Comparison of ENCODE assay signal across 2 cellular contexts in genomic region chr18:8615397-8616025, GRCh38.
TF ChIP-seq lines count a peak whose summit lies in the region.

No MANE protein-coding gene starts in this region.

TF ChIP-seq in GM23338, 12 proteins besides CTCF, POLR2A, EP300 and RAD21 (continued from another document):
- TF ChIP-seq ZNF331 (CRISPR knock-in tag; IDR thresholded peaks at IDR 0.05; ENCODE audit: low read depth) (no peak), ZNF114 (CRISPR knock-in tag; IDR thresholded peaks at IDR 0.05) (no peak), EZH2phosphoT487 (IDR thresholded peaks at IDR 0.05; ENCODE audit: unreplicated experiment) (no peak), JUNB (IDR thresholded peaks at IDR 0.05; ENCODE audit: unreplicated experiment) (no peak), POLR2AphosphoS5 (IDR thresholded peaks at IDR 0.05; ENCODE audit: low read depth) (no peak), ZNF462 (CRISPR knock-in tag; IDR thresholded peaks at IDR 0.05) (no peak)
- TF ChIP-seq, protein P1, sequence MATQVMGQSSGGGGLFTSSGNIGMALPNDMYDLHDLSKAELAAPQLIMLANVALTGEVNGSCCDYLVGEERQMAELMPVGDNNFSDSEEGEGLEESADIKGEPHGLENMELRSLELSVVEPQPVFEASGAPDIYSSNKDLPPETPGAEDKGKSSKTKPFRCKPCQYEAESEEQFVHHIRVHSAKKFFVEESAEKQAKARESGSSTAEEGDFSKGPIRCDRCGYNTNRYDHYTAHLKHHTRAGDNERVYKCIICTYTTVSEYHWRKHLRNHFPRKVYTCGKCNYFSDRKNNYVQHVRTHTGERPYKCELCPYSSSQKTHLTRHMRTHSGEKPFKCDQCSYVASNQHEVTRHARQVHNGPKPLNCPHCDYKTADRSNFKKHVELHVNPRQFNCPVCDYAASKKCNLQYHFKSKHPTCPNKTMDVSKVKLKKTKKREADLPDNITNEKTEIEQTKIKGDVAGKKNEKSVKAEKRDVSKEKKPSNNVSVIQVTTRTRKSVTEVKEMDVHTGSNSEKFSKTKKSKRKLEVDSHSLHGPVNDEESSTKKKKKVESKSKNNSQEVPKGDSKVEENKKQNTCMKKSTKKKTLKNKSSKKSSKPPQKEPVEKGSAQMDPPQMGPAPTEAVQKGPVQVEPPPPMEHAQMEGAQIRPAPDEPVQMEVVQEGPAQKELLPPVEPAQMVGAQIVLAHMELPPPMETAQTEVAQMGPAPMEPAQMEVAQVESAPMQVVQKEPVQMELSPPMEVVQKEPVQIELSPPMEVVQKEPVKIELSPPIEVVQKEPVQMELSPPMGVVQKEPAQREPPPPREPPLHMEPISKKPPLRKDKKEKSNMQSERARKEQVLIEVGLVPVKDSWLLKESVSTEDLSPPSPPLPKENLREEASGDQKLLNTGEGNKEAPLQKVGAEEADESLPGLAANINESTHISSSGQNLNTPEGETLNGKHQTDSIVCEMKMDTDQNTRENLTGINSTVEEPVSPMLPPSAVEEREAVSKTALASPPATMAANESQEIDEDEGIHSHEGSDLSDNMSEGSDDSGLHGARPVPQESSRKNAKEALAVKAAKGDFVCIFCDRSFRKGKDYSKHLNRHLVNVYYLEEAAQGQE (IDR thresholded peaks at IDR 0.05; ENCODE audit: unreplicated experiment): no peak
TF ChIP-seq in GM23338: peak in this region for 0.

TF ChIP-seq in HepG2, 621 proteins besides CTCF, POLR2A, EP300 and RAD21 (continued from another document):
- TF ChIP-seq ZNF251 (CRISPR knock-in tag; IDR thresholded peaks at IDR 0.05): no peak
- peak in 1 of 2 experiments; percentile 32; a peak in 2 of 4 replicates for TF ChIP-seq MAFK (conservative IDR thresholded peaks at IDR 0.05 in 1 of 2, IDR thresholded peaks at IDR 0.05 in 1 of 2; ENCODE audit: low read length in 2 of 2)
- 0 out of 2 replicates have a peak, but pooled peaks have one; percentile 47 for TF ChIP-seq NFE2 (CRISPR knock-in tag; IDR thresholded peaks at IDR 0.05)
- TF ChIP-seq FOSL2 (CRISPR knock-in tag; IDR thresholded peaks at IDR 0.05): peak; percentile 84
TF ChIP-seq in HepG2: peak in this region for 7.
